Comparison of ENCODE assay signal across 10 cellular contexts in genomic region chr11:79417069-79417920, GRCh38. TPM values are rescaled to one million over a fixed set of nuclear protein-coding genes. Genes with fewer than 3 reads are reported as not detected.
"Had no signal": no experiment of that assay in that cellular context is flagged by ENCODE, and none has a peak within 500 bp of the region (broad histone marks: within the 10 kb centered on the region; RNA-seq: fewer than 3 reads in every experiment).

No MANE protein-coding gene starts in this region.

- FAIRE-seq: colon had no signal

- H3K4me3 ChIP-seq: lung, ovary, thoracic aorta had no signal

- DNase-seq: activated CD4-positive, alpha-beta memory T cell treated with anti-CD3 and anti-CD28 coated beads for 36 hours; activated naive CD4-positive, alpha-beta T cell treated with anti-CD3 and anti-CD28 coated beads, Interleukin-2, amount 50 U/mL, for 16 hours; activated T-cell treated with anti-CD3 and anti-CD28 coated beads, Interleukin-2, amount 50 U/mL, for 24 hours; naive B cell; ovary; WERI-Rb-1 had no signal

- H3K27ac ChIP-seq: ovary, thoracic aorta, WERI-Rb-1 had no signal

- H3K27me3 ChIP-seq: ovary had no signal

- ATAC-seq: stimulated activated effector memory CD8-positive, alpha-beta T cell treated with anti-CD3 and anti-CD28 coated beads, Interleukin-12 subunit alpha, Interleukin-12 subunit beta, amount 100 ng/mL, for 72 hours had no signal

- H3K36me3 ChIP-seq: ovary, thoracic aorta, WERI-Rb-1 had no signal

- H3K9me3 ChIP-seq: ovary, thoracic aorta had no signal

RNA-seq across cellular contexts. Expression of gene TENM4, which starts 23.5 kb away (rescaled TPM):
- total RNA-seq: activated CD4-positive, alpha-beta memory T cell treated with anti-CD3 and anti-CD28 coated beads for 36 hours had no signal
